ENCODE assay signal across 25 cellular contexts in genomic region chr5:172528440-172528839, GRCh38.
DNase-seq lines count a peak whose midpoint lies in the region; TF ChIP-seq lines count a peak whose summit lies in the region.
"Had no signal": no experiment of that assay in that cellular context is flagged by ENCODE, and none has a peak within 500 bp of the region (broad histone marks: within the 10 kb centered on the region; RNA-seq: fewer than 3 reads in every experiment).

No MANE protein-coding gene starts in this region.

- no peaks in the 10 kb centered on the region for H3K79me2 ChIP-seq in GM23248 (ENCODE audit: insufficient read depth)

- H3K9ac ChIP-seq in GM23248: no peak overlapping the region
- H3K9ac ChIP-seq: KMS-11 had no signal

- no peaks in the 10 kb centered on the region for H4K20me1 ChIP-seq in GM23248 (ENCODE audit: insufficient read depth)

- H3K27me3 ChIP-seq in BJ (ENCODE audit: control insufficient read depth, insufficient read depth, low read length) (peaks cover 26% of the 10 kb centered on the region), GM23248 (replicated peaks; ENCODE audit: insufficient read depth) (peaks cover 36% of the 10 kb centered on the region), sigmoid colon (no peaks in the 10 kb centered on the region)
- H3K27me3 ChIP-seq: BE2C had no signal

- TF ChIP-seq EP300 in sigmoid colon (IDR thresholded peaks at IDR 0.05): no peak

- peak; percentile 53 for DNase-seq in BJ (ENCODE audit: low read depth)
- peak; percentile 13 for DNase-seq in GM23248
- peak; percentile 28 for DNase-seq in ecto neural progenitor cell (ENCODE audit: low spot score)
- no peak for DNase-seq in sigmoid colon
- DNase-seq in NCI-H2227 treated with DMSO at 0.1 percent for 48 hours (lab: John Stamatoyannopoulos, UW): no peak
- no peak for DNase-seq in HuH-7.5 (ENCODE audit: low spot score)
- DNase-seq in retina: no peak
- DNase-seq: activated CD4-positive, CD25-positive, alpha-beta regulatory T cell; activated CD8-positive, alpha-beta T cell treated with anti-CD3 and anti-CD28 coated beads for 36 hours; activated gamma-delta T cell; activated naive CD8-positive, alpha-beta T cell treated with anti-CD3 and anti-CD28 coated beads, Interleukin-2, amount 50 U/mL, for 24 hours; activated T-cell treated with anti-CD3 and anti-CD28 coated beads for 4 hours; BE2C; Caco-2; hypothalamus; islet precursor cell; mammary epithelial cell; NCI-H187 treated with DMSO at 0.1 percent for 48 hours; NCI-H774; stimulated activated CD4-positive, alpha-beta T cell treated with anti-CD3 and anti-CD28 coated beads, Interleukin-4, amount 100 ng/mL, for 24 hours; stimulated activated naive CD4-positive, alpha-beta T cell treated with Interleukin-2 at 50 U/mL for 16 hours had no signal

- no peaks in the 10 kb centered on the region for H3F3A ChIP-seq in GM23248 (ENCODE audit: insufficient read depth)

- no peak overlapping the region for H3K4me2 ChIP-seq in GM23248 (ENCODE audit: unreplicated experiment)
- H3K4me2 ChIP-seq: KMS-11 had no signal

- 41 to 57% methylated on average over 3 of the region's 3 CpGs for WGBS in GM23248 (ENCODE audit: low coverage in 1 of 2, low lambda C conversion rate in 2 of 2, missing lambda C conversion rate in 2 of 2), 2 experiments
- 62 to 84% methylated on average over 3 of the region's 3 CpGs for WGBS in sigmoid colon, 2 donors

- POLR2A ChIA-PET in BJ (lab: Charles Lee): interaction anchor here (0.6 to 0.7 kb wide), 2 partner anchors 1034 to 1327 kb away, joined by 3 to 12 read pairs; no protein-coding TSS in a partner anchor

- in situ Hi-C loops in GM23248 (cut with MboI): no loop called here

- TF ChIP-seq CTCF in BJ (IDR thresholded peaks at IDR 0.05; ENCODE audit: insufficient read depth, low read depth, low read length) (no peak), sigmoid colon (IDR thresholded peaks at IDR 0.05) (no peak)

- H3K4me3 ChIP-seq in BJ (ENCODE audit: low read depth, low read length) (no peak overlapping the region), GM23248 (no peak overlapping the region), sigmoid colon (no peak overlapping the region)
- H3K4me3 ChIP-seq: HAP-1, spleen had no signal

- CTCF ChIA-PET in BJ (lab: Yijun Ruan, JAX): interaction anchor here (0.9 kb wide), 1 partner anchor 169 kb away, joined by 5 read pairs; no protein-coding TSS in a partner anchor

- H3K27ac ChIP-seq in GM23248 (no peak overlapping the region), sigmoid colon (peak overlapping the region in 3 of 4 donors; percentile 2 to 83 (median 58))
- H3K27ac ChIP-seq: KMS-11, RWPE1, spleen had no signal

- intact Hi-C loops in sigmoid colon (cut with DNase I): no loop called here

- TF ChIP-seq POLR2A in sigmoid colon (IDR thresholded peaks at IDR 0.05): no peak

- no peak overlapping the region for H2AFZ ChIP-seq in GM23248

- no peaks in the 10 kb centered on the region for H3K36me3 ChIP-seq in BJ (ENCODE audit: control insufficient read depth, insufficient read depth, low read length)
- H3K36me3 ChIP-seq in GM23248 (ENCODE audit: low read depth): no peaks in the 10 kb centered on the region
- H3K36me3 ChIP-seq in sigmoid colon: no peaks in the 10 kb centered on the region
- H3K36me3 ChIP-seq: BE2C, HAP-1, spleen had no signal

- H3K4me1 ChIP-seq in GM23248 (ENCODE audit: insufficient read depth) (no peaks in the 10 kb centered on the region), sigmoid colon (peaks cover 0 to 66% (median 45%) of the 10 kb centered on the region in 4 donors)
- H3K4me1 ChIP-seq: BE2C, Caco-2, HAP-1 had no signal

- no peaks in the 10 kb centered on the region for H3K9me2 ChIP-seq in GM23248 (ENCODE audit: insufficient read depth)

- H3K9me3 ChIP-seq in GM23248 (ENCODE audit: low read depth): no peaks in the 10 kb centered on the region
- no peaks in the 10 kb centered on the region for H3K9me3 ChIP-seq in sigmoid colon
- H3K9me3 ChIP-seq: BE2C, Caco-2, HAP-1, spleen had no signal

Comparison
In these comparisons a context has a peak if more than half of its experiments do, and no peak if none do; other contexts are left out.
1. DNase-seq: peak in BJ (single experiment), GM23248 (single experiment) and ecto neural progenitor cell (single experiment); none in sigmoid colon (single experiment), NCI-H2227 treated with DMSO at 0.1 percent for 48 hours (single experiment), HuH-7.5 (single experiment) and retina (single experiment).